1 cellular context compared by ENCODE assay signal in the genomic region with DNA sequence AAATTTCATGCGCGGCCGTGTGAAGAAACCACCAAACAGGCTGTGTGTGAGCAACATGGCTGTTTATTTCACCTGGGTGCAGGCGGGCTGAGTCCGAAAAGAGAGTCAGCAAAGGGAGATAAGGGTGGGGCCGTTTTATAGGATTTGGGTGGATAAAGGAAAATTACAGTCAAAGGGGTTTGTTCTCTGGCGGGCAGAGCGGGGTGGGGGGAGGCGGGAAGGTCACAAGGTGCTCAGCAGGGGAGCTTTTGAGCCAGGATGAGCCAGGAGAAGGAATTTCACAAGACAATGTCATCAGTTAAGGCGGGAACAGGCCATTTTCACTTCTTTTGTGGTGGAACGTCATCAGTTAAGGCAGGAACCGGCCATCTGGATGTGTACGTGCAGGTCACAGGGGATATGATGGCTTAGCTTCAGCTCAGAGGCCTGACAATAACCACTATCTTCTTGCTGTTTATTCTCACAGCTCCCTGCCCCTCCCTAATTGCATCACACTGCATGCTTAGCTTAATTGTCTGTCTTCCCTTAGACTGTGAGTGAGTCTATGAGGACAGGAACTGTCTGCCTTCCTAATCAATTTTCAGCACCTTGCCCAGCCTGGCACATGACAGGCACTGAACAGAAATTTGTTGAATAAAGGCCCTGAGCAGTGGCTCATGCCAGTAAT.
A peak's percentile ranks its signal among the peaks of the same experiment; 100 is the strongest.
TF ChIP-seq lines count a peak whose summit lies in the region.
"Not testable (repeated sequence)": the region's sequence is repeated elsewhere in the genome, so short reads cannot be mapped to it uniquely, and the experiment has no call there.

No MANE protein-coding gene starts in this region.

TF ChIP-seq in K562, 482 proteins besides CTCF, POLR2A, EP300 and RAD21:
- peak; percentile 21; the same call in 1 of the 2 replicates for TF ChIP-seq ARID1B (IDR thresholded peaks at IDR 0.05)
- TF ChIP-seq, protein P1, sequence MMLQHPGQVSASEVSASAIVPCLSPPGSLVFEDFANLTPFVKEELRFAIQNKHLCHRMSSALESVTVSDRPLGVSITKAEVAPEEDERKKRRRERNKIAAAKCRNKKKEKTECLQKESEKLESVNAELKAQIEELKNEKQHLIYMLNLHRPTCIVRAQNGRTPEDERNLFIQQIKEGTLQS (IDR thresholded peaks at IDR 0.05), result peak; percentile 74
- TF ChIP-seq, protein P1 (CRISPR knock-in tag; conservative IDR thresholded peaks at IDR 0.05), result not testable (repeated sequence)
- peak; percentile 32; the same call in 1 of the 2 replicates for TF ChIP-seq VEZF1 (CRISPR knock-in tag; IDR thresholded peaks at IDR 0.05)
- peak; percentile 55 for TF ChIP-seq L3MBTL2 (IDR thresholded peaks at IDR 0.05)
- peak; percentile 30 for TF ChIP-seq MEIS2 (IDR thresholded peaks at IDR 0.05; ENCODE audit: partially characterized antibody)
- 0 out of 2 replicates have a peak, but pooled peaks have one; percentile 5 for TF ChIP-seq TAL1 (IDR thresholded peaks at IDR 0.05)
- TF ChIP-seq, protein P2, sequence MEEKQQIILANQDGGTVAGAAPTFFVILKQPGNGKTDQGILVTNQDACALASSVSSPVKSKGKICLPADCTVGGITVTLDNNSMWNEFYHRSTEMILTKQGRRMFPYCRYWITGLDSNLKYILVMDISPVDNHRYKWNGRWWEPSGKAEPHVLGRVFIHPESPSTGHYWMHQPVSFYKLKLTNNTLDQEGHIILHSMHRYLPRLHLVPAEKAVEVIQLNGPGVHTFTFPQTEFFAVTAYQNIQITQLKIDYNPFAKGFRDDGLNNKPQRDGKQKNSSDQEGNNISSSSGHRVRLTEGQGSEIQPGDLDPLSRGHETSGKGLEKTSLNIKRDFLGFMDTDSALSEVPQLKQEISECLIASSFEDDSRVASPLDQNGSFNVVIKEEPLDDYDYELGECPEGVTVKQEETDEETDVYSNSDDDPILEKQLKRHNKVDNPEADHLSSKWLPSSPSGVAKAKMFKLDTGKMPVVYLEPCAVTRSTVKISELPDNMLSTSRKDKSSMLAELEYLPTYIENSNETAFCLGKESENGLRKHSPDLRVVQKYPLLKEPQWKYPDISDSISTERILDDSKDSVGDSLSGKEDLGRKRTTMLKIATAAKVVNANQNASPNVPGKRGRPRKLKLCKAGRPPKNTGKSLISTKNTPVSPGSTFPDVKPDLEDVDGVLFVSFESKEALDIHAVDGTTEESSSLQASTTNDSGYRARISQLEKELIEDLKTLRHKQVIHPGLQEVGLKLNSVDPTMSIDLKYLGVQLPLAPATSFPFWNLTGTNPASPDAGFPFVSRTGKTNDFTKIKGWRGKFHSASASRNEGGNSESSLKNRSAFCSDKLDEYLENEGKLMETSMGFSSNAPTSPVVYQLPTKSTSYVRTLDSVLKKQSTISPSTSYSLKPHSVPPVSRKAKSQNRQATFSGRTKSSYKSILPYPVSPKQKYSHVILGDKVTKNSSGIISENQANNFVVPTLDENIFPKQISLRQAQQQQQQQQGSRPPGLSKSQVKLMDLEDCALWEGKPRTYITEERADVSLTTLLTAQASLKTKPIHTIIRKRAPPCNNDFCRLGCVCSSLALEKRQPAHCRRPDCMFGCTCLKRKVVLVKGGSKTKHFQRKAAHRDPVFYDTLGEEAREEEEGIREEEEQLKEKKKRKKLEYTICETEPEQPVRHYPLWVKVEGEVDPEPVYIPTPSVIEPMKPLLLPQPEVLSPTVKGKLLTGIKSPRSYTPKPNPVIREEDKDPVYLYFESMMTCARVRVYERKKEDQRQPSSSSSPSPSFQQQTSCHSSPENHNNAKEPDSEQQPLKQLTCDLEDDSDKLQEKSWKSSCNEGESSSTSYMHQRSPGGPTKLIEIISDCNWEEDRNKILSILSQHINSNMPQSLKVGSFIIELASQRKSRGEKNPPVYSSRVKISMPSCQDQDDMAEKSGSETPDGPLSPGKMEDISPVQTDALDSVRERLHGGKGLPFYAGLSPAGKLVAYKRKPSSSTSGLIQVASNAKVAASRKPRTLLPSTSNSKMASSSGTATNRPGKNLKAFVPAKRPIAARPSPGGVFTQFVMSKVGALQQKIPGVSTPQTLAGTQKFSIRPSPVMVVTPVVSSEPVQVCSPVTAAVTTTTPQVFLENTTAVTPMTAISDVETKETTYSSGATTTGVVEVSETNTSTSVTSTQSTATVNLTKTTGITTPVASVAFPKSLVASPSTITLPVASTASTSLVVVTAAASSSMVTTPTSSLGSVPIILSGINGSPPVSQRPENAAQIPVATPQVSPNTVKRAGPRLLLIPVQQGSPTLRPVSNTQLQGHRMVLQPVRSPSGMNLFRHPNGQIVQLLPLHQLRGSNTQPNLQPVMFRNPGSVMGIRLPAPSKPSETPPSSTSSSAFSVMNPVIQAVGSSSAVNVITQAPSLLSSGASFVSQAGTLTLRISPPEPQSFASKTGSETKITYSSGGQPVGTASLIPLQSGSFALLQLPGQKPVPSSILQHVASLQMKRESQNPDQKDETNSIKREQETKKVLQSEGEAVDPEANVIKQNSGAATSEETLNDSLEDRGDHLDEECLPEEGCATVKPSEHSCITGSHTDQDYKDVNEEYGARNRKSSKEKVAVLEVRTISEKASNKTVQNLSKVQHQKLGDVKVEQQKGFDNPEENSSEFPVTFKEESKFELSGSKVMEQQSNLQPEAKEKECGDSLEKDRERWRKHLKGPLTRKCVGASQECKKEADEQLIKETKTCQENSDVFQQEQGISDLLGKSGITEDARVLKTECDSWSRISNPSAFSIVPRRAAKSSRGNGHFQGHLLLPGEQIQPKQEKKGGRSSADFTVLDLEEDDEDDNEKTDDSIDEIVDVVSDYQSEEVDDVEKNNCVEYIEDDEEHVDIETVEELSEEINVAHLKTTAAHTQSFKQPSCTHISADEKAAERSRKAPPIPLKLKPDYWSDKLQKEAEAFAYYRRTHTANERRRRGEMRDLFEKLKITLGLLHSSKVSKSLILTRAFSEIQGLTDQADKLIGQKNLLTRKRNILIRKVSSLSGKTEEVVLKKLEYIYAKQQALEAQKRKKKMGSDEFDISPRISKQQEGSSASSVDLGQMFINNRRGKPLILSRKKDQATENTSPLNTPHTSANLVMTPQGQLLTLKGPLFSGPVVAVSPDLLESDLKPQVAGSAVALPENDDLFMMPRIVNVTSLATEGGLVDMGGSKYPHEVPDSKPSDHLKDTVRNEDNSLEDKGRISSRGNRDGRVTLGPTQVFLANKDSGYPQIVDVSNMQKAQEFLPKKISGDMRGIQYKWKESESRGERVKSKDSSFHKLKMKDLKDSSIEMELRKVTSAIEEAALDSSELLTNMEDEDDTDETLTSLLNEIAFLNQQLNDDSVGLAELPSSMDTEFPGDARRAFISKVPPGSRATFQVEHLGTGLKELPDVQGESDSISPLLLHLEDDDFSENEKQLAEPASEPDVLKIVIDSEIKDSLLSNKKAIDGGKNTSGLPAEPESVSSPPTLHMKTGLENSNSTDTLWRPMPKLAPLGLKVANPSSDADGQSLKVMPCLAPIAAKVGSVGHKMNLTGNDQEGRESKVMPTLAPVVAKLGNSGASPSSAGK (IDR thresholded peaks at IDR 0.05), result peak; percentile 72
- peak; percentile 55; the same call in 1 of the 2 replicates for TF ChIP-seq SMAD4 (CRISPR knock-in tag; conservative IDR thresholded peaks at IDR 0.05)
- TF ChIP-seq CEBPB (tag; IDR thresholded peaks at IDR 0.05), result peak; percentile 93
- TF ChIP-seq CEBPG (CRISPR knock-in tag; IDR thresholded peaks at IDR 0.05), result peak; percentile 91
- TF ChIP-seq CEBPG (tag; conservative IDR thresholded peaks at IDR 0.05 in 1 of 2, IDR thresholded peaks at IDR 0.05 in 1 of 2), result peak; percentile 79 to 84
- TF ChIP-seq, protein P3, sequence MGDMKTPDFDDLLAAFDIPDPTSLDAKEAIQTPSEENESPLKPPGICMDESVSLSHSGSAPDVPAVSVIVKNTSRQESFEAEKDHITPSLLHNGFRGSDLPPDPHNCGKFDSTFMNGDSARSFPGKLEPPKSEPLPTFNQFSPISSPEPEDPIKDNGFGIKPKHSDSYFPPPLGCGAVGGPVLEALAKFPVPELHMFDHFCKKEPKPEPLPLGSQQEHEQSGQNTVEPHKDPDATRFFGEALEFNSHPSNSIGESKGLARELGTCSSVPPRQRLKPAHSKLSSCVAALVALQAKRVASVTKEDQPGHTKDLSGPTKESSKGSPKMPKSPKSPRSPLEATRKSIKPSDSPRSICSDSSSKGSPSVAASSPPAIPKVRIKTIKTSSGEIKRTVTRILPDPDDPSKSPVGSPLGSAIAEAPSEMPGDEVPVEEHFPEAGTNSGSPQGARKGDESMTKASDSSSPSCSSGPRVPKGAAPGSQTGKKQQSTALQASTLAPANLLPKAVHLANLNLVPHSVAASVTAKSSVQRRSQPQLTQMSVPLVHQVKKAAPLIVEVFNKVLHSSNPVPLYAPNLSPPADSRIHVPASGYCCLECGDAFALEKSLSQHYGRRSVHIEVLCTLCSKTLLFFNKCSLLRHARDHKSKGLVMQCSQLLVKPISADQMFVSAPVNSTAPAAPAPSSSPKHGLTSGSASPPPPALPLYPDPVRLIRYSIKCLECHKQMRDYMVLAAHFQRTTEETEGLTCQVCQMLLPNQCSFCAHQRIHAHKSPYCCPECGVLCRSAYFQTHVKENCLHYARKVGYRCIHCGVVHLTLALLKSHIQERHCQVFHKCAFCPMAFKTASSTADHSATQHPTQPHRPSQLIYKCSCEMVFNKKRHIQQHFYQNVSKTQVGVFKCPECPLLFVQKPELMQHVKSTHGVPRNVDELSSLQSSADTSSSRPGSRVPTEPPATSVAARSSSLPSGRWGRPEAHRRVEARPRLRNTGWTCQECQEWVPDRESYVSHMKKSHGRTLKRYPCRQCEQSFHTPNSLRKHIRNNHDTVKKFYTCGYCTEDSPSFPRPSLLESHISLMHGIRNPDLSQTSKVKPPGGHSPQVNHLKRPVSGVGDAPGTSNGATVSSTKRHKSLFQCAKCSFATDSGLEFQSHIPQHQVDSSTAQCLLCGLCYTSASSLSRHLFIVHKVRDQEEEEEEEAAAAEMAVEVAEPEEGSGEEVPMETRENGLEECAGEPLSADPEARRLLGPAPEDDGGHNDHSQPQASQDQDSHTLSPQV (IDR thresholded peaks at IDR 0.05), result peak; percentile 30; the same call in 1 of the 2 replicates
- TF ChIP-seq CREB3 (tag; conservative IDR thresholded peaks at IDR 0.05; ENCODE audit: low read depth), result peak; percentile 73; the same call in 1 of the 2 replicates
- TF ChIP-seq TCF3 (CRISPR knock-in tag; IDR thresholded peaks at IDR 0.05), result peak; percentile 48
- TF ChIP-seq EP400 (IDR thresholded peaks at IDR 0.05), result peak; percentile 26; the same call in 1 of the 2 replicates
